In the genomic region with DNA sequence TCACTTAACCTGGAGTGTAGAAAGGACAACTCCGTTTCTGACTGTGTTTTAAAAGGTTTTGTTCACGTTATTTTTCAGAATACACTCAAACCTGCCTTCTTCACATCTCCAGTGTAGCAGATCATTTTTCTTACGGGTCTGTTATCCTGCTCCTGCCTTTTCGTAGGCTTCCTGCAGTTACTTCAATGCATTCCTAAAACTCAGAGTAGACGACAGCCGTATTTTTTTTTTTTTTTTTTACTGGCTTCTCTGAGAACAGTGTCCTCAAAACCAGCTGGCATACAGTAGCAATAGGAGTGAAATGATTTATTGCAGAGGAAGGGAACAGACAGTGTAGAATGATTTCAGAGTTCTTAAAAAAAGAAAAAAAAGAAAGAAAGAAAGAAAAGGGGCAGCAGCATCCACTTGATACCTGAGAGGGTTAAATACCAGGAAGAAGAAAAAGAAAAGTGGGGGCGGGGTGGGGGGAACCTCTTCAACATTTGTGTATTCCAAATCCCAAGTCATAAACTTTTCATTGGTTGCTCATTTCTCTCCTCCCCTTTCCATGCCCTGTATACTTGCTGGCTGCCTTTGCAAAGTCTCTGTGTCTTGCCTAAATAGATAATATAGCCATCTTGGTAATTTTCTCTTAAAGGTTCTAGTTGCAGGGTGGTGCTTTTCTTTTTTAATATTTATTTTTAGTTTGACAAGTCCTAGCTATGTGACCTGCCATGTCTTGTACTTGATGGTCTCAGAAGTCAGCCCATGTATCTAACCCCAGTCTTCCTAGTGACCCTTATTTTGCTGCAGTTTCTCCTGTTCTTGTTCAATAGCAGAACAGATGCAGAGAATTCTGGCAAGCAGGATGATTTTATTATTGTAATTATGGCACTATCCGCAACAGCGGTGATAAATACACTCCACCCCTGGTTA, we compare ENCODE assay signal across 10 cellular contexts. TPM values are rescaled to one million over a fixed set of nuclear protein-coding genes. Genes with fewer than 3 reads are reported as not detected.
DNase-seq lines count a peak whose midpoint lies in the region; ATAC-seq and TF ChIP-seq lines count a peak whose summit lies in the region.
"Had no signal": no experiment of that assay in that cellular context is flagged by ENCODE, and none has a peak within 500 bp of the region (broad histone marks: within the 10 kb centered on the region; RNA-seq: fewer than 3 reads in every experiment).

No MANE protein-coding gene starts in this region.

- H3K4me2 ChIP-seq in neural progenitor cell = peak overlapping the region; percentile 86

- DNase-seq in CD4-positive, alpha-beta memory T cell = no peak
- DNase-seq in NCI-H345 (lab: John Stamatoyannopoulos, UW) (peak; percentile 49), epithelial cell of esophagus (ENCODE audit: low read depth) (peak; percentile 46), neural progenitor cell (ENCODE audit: low spot score) (no peak), cerebellar nuclear complex (lab: John Stamatoyannopoulos, UW) (no peak)
- DNase-seq in stimulated activated CD4-positive, alpha-beta T cell treated with anti-CD3 and anti-CD28 coated beads, Interleukin-4, amount 100 ng/mL, for 24 hours = no peak
- DNase-seq in stimulated activated CD8-positive, alpha-beta memory T cell treated with anti-CD3 and anti-CD28 coated beads, Interleukin-4, amount 100 ng/mL, for 48 hours = no peak
- DNase-seq: activated naive CD8-positive, alpha-beta T cell treated with anti-CD3 and anti-CD28 coated beads, Interleukin-2, amount 10 ng/mL, durations not matched to agents 7 days and 5 days; MM.1S had no signal

- H3K27ac ChIP-seq in CD4-positive, alpha-beta memory T cell (ENCODE audit: low read depth, low read length) = no peak overlapping the region
- H3K27ac ChIP-seq in neural progenitor cell = no peak overlapping the region

- H3K27ac Mint-ChIP-seq in CD4-positive, alpha-beta memory T cell = peak overlapping the region in 3 of 7 donors; percentile 11 to 33 (median 19)
- H3K27ac Mint-ChIP-seq in neural progenitor cell = no peak overlapping the region
- H3K27ac Mint-ChIP-seq: activated naive CD8-positive, alpha-beta T cell treated with anti-CD3 and anti-CD28 coated beads, Interleukin-2, amount 10 ng/mL, durations not matched to agents 7 days and 5 days had no signal

- H3K4me1 ChIP-seq in CD4-positive, alpha-beta memory T cell (ENCODE audit: insufficient read depth, low read length) = peaks cover 46% of the 10 kb centered on the region
- no peaks in the 10 kb centered on the region for H3K4me1 ChIP-seq in neural progenitor cell

- H4K20me1 ChIP-seq in neural progenitor cell (ENCODE audit: low read depth) = no peaks in the 10 kb centered on the region

- H3K4me1 Mint-ChIP-seq in CD4-positive, alpha-beta memory T cell = peaks cover 28 to 41% (median 34%) of the 10 kb centered on the region in 4 donors
- H3K4me1 Mint-ChIP-seq in neural progenitor cell = peaks cover 15% of the 10 kb centered on the region

- H3K36me3 Mint-ChIP-seq in CD4-positive, alpha-beta memory T cell = no peaks in the 10 kb centered on the region
- no peaks in the 10 kb centered on the region for H3K36me3 Mint-ChIP-seq in neural progenitor cell

- intact Hi-C loops in CD4-positive, alpha-beta memory T cell (cut with micrococcal nuclease) = loop anchor here (5.0 kb wide), 1 partner anchor 824 kb away; the partner anchor contains the start of gene LYPLAL1

- H3K9ac ChIP-seq in neural progenitor cell = no peak overlapping the region

- ATAC-seq in GM19455 (IDR thresholded peaks at IDR 0.05; ENCODE audit: unreplicated experiment) = no peak

- peak overlapping the region; percentile 97 for H2AFZ ChIP-seq in neural progenitor cell (replicated peaks)

- H3K9me3 Mint-ChIP-seq in CD4-positive, alpha-beta memory T cell = peaks cover 0 to 3% (median 0%) of the 10 kb centered on the region in 8 donors
- H3K9me3 Mint-ChIP-seq in neural progenitor cell = no peaks in the 10 kb centered on the region
- H3K9me3 Mint-ChIP-seq: activated naive CD8-positive, alpha-beta T cell treated with anti-CD3 and anti-CD28 coated beads, Interleukin-2, amount 10 ng/mL, durations not matched to agents 7 days and 5 days had no signal

- no peaks in the 10 kb centered on the region for H3K27me3 ChIP-seq in CD4-positive, alpha-beta memory T cell (ENCODE audit: insufficient read depth, low read length)
- peaks cover 38% of the 10 kb centered on the region for H3K27me3 ChIP-seq in neural progenitor cell

- no peaks in the 10 kb centered on the region for H3K36me3 ChIP-seq in CD4-positive, alpha-beta memory T cell (ENCODE audit: insufficient read depth, low read length)
- no peaks in the 10 kb centered on the region for H3K36me3 ChIP-seq in neural progenitor cell

- CTCF ChIA-PET in CD4-positive, alpha-beta memory T cell (lab: Charles Lee; ENCODE audit: partially characterized antibody) = interaction anchor here (1.1 kb wide), 1 partner anchor 10 kb away, joined by 3 read pairs; no protein-coding TSS in a partner anchor

- POLR2A ChIA-PET in CD4-positive, alpha-beta memory T cell (lab: Charles Lee; ENCODE audit: partially characterized antibody) = no interaction called here

- H3K27me3 Mint-ChIP-seq in CD4-positive, alpha-beta memory T cell = peaks cover 3 to 9% of the 10 kb centered on the region in 2 donors
- H3K27me3 Mint-ChIP-seq in neural progenitor cell (ENCODE audit: insufficient read depth, low read depth) = peaks cover 20% of the 10 kb centered on the region

- H3K4me3 Mint-ChIP-seq in CD4-positive, alpha-beta memory T cell = peak overlapping the region in 5 of 8 donors; percentile 15 to 61 (median 35)
- H3K4me3 Mint-ChIP-seq in neural progenitor cell = peak overlapping the region; percentile 41
- H3K4me3 Mint-ChIP-seq: activated naive CD8-positive, alpha-beta T cell treated with anti-CD3 and anti-CD28 coated beads, Interleukin-2, amount 10 ng/mL, durations not matched to agents 7 days and 5 days had no signal

- H3F3A ChIP-seq in neural progenitor cell (ENCODE audit: low read depth) = peaks cover 11% of the 10 kb centered on the region

- no peaks in the 10 kb centered on the region for H3K9me3 ChIP-seq in CD4-positive, alpha-beta memory T cell (ENCODE audit: control insufficient read depth in 1 of 2, low read length in 2 of 2)
- H3K9me3 ChIP-seq in neural progenitor cell (ENCODE audit: low read depth) = no peaks in the 10 kb centered on the region

- H3K4me3 ChIP-seq in CD4-positive, alpha-beta memory T cell (ENCODE audit: low read length in 2 of 2) = no peak overlapping the region
- H3K4me3 ChIP-seq in epithelial cell of esophagus (ENCODE audit: low read length) (peak overlapping the region; percentile 62), neural progenitor cell (peak overlapping the region; percentile 72)

- no peaks in the 10 kb centered on the region for H3K79me2 ChIP-seq in neural progenitor cell (ENCODE audit: low read depth)

- TF ChIP-seq CTCF in epithelial cell of esophagus (IDR thresholded peaks at IDR 0.05; ENCODE audit: insufficient read depth, low read depth, low read length, missing control alignments) (no peak), neural progenitor cell (IDR thresholded peaks at IDR 0.05) (no peak)

RNA-seq across cellular contexts. Expression of gene TGFB2, which starts 2.8 kb away (rescaled TPM):
- total RNA-seq in CD4-positive, alpha-beta memory T cell = not detected
- polyA plus RNA-seq in CD4-positive, alpha-beta memory T cell = not detected
- 0.37 and 1.9 TPM in 2 replicates for total RNA-seq in neural progenitor cell (ENCODE audit: low replicate concordance)
- total RNA-seq: activated naive CD8-positive, alpha-beta T cell treated with anti-CD3 and anti-CD28 coated beads, Interleukin-2, amount 10 ng/mL, durations not matched to agents 7 days and 5 days had no signal

Comparison
In these comparisons a context has a peak if more than half of its experiments do, and no peak if none do; other contexts are left out.
1. DNase-seq: peak in NCI-H345 (single experiment) and epithelial cell of esophagus (single experiment); none in CD4-positive, alpha-beta memory T cell (0 of 5), neural progenitor cell (single experiment), stimulated activated CD4-positive, alpha-beta T cell treated with anti-CD3 and anti-CD28 coated beads, Interleukin-4, amount 100 ng/mL, for 24 hours (single experiment), stimulated activated CD8-positive, alpha-beta memory T cell treated with anti-CD3 and anti-CD28 coated beads, Interleukin-4, amount 100 ng/mL, for 48 hours (single experiment) and cerebellar nuclear complex (0 of 2).
2. H3K4me3 ChIP-seq: peak in epithelial cell of esophagus (single experiment) and neural progenitor cell (single experiment); none in CD4-positive, alpha-beta memory T cell (0 of 2).